In the genomic region with DNA sequence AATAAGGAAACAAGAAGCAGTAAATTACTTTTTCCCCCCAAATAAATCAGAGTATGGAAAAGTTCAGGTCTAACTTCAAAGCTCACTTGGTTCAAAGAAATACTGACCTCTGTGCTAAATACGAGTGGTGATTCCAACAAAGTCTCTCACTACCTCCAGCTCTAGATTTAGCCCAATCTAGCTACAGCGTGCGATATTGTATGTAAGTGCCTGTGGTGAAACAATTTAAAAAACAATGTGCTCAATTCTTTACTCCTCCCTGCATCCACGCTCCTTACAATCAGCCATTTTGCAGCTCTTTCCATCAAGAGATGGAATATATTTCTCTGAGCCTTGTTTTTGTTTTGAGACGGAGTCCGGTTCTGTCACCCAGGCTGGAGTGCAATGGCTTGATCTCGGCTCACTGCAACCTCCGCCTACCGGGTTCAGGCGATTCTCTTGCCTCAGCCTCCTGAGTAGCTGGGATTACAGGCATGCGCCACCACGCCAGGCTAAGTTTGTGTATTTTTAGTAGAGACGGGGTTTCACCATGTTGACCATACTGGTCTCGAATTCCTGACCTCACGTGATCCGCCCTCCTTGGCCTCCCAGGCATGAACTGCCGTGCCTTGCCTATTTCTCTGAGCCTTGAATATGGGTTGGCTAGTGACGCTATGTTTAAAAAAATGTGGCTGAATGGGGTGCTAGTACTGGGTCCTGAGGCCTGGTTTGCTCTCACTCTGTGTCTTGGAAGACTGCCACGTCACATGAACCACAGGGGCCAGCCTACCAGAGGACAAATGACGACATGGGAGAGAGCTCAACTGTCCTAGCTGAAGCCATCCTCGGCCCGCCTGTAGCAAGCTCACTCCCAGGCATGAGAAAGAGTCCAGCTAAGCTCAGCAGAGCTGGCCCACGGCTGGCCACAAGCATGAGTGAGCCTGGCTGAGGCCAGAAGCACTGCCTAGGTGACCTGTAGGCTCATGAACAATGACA, we compare ENCODE assay signal across 8 cellular contexts. TPM values are rescaled to one million over a fixed set of nuclear protein-coding genes. Genes with fewer than 3 reads are reported as not detected.
DNase-seq lines count a peak whose midpoint lies in the region; ATAC-seq and TF ChIP-seq lines count a peak whose summit lies in the region.

No MANE protein-coding gene starts in this region.

- peak overlapping the region; percentile 25 for H3K27ac Mint-ChIP-seq in activated naive CD8-positive, alpha-beta T cell treated with anti-CD3 and anti-CD28 coated beads for 36 hours

- peaks cover 15 to 82% (median 46%) of the 10 kb centered on the region in 6 donors for H3K4me1 ChIP-seq in spleen

- WGBS in spleen, 5 donors = 71 to 83% (median 75%) methylated on average over 21 to 23 of the region's 23 CpGs

- H3K36me3 Mint-ChIP-seq in activated naive CD8-positive, alpha-beta T cell treated with anti-CD3 and anti-CD28 coated beads for 36 hours = peaks cover 16% of the 10 kb centered on the region

- peak; percentile 67 for DNase-seq in HuH-7 (ENCODE audit: low spot score)
- DNase-seq in activated naive CD8-positive, alpha-beta T cell treated with anti-CD3 and anti-CD28 coated beads for 36 hours = no peak
- DNase-seq in hypothalamus (lab: John Stamatoyannopoulos, UW) = peak in 48 of 51 donors; percentile 6 to 85 (median 64)
- peak; percentile 79 for DNase-seq in spleen
- no peak for DNase-seq in kidney glomerular epithelial cell (lab: John Stamatoyannopoulos, UW)
- no peak for DNase-seq in islet precursor cell
- no peak for DNase-seq in activated CD8-positive, alpha-beta memory T cell treated with anti-CD3 and anti-CD28 coated beads, Interleukin-2, amount 50 U/mL, for 48 hours

- peak overlapping the region in 3 of 8 donors; percentile 20 to 58 (median 50) for H3K27ac ChIP-seq in spleen

- peaks cover 2% of the 10 kb centered on the region for H3K9me3 Mint-ChIP-seq in activated naive CD8-positive, alpha-beta T cell treated with anti-CD3 and anti-CD28 coated beads for 36 hours

- no peak for TF ChIP-seq POLR2A in spleen (IDR thresholded peaks at IDR 0.05)

- H3K4me3 Mint-ChIP-seq in activated naive CD8-positive, alpha-beta T cell treated with anti-CD3 and anti-CD28 coated beads for 36 hours = no peak overlapping the region

- intact Hi-C loops in spleen (cut with DNase I; ENCODE audit: low total_unique reads) = no loop called here

- peaks cover 0 to 9% (median 0%) of the 10 kb centered on the region in 6 donors for H3K36me3 ChIP-seq in spleen

- no peak for ATAC-seq in HG02884 (IDR thresholded peaks at IDR 0.05; ENCODE audit: unreplicated experiment)

- TF ChIP-seq CTCF in spleen (IDR thresholded peaks at IDR 0.05 in 8 of 11, conservative IDR thresholded peaks at IDR 0.05 in 3 of 11) = no peak

- no peak overlapping the region for H3K4me3 ChIP-seq in spleen

- peaks cover 39% of the 10 kb centered on the region for H3K4me1 Mint-ChIP-seq in activated naive CD8-positive, alpha-beta T cell treated with anti-CD3 and anti-CD28 coated beads for 36 hours

- no peaks in the 10 kb centered on the region for H3K27me3 Mint-ChIP-seq in activated naive CD8-positive, alpha-beta T cell treated with anti-CD3 and anti-CD28 coated beads for 36 hours

- peaks cover 0 to 15% (median 10%) of the 10 kb centered on the region in 8 donors for H3K9me3 ChIP-seq in spleen

- H3K27me3 ChIP-seq in spleen (replicated peaks in 1 of 7) = no peaks in the 10 kb centered on the region

RNA-seq across cellular contexts. Expression of a gene that starts 14.8 kb away (rescaled TPM):
- total RNA-seq in activated naive CD8-positive, alpha-beta T cell treated with anti-CD3 and anti-CD28 coated beads for 36 hours = 10 to 100 TPM; 24.4 to 26.7 TPM
- 10 to 100 TPM; 46.4 to 68.5 (median 54.7) TPM for total RNA-seq in spleen
- polyA plus RNA-seq in spleen = 10 to 100 TPM; 14.3 to 20.4 (median 18.1) TPM

RNA-seq across cellular contexts. Expression of a gene that starts 27.0 kb away (rescaled TPM):
- total RNA-seq in activated naive CD8-positive, alpha-beta T cell treated with anti-CD3 and anti-CD28 coated beads for 36 hours = 10 to 100 TPM; 51.0 to 53.0 TPM
- 10 to 100 TPM; 21.9 to 36.3 (median 25.7) TPM for total RNA-seq in spleen
- polyA plus RNA-seq in spleen = 10 to 100 TPM; 19.4 to 34.6 (median 26.4) TPM

Comparison
In these comparisons a context has a peak if more than half of its experiments do, and no peak if none do; other contexts are left out.
1. DNase-seq: peak in HuH-7 (single experiment), hypothalamus (48 of 51) and spleen (single experiment); none in activated naive CD8-positive, alpha-beta T cell treated with anti-CD3 and anti-CD28 coated beads for 36 hours (single experiment), kidney glomerular epithelial cell (single experiment), islet precursor cell (single experiment) and activated CD8-positive, alpha-beta memory T cell treated with anti-CD3 and anti-CD28 coated beads, Interleukin-2, amount 50 U/mL, for 48 hours (single experiment).